ENCODE assay signal across 8 cellular contexts in genomic region chr6:117555882-117556498, GRCh38. TPM values are rescaled to one million over a fixed set of nuclear protein-coding genes. Genes with fewer than 3 reads are reported as not detected.
DNase-seq lines count a peak whose midpoint lies in the region; ATAC-seq and TF ChIP-seq lines count a peak whose summit lies in the region.

No MANE protein-coding gene starts in this region.

- H3K27ac ChIP-seq in KMS-11: no peak overlapping the region
- no peak overlapping the region for H3K27ac ChIP-seq in coronary artery
- H3K27ac ChIP-seq in suprapubic skin: no peak overlapping the region

- H3K4me1 ChIP-seq in KMS-11 (ENCODE audit: low read depth, poor library complexity, severe bottlenecking): peaks cover 15% of the 10 kb centered on the region
- no peaks in the 10 kb centered on the region for H3K4me1 ChIP-seq in mucosa of descending colon (ENCODE audit: low read depth)
- H3K4me1 ChIP-seq in suprapubic skin: peaks cover 3% of the 10 kb centered on the region

- H3K36me3 ChIP-seq in GM06990 (ENCODE audit: control insufficient read depth, insufficient read depth, low read length) (no peaks in the 10 kb centered on the region), KMS-11 (ENCODE audit: insufficient read depth) (no peaks in the 10 kb centered on the region), mucosa of descending colon (ENCODE audit: low read depth) (no peaks in the 10 kb centered on the region), suprapubic skin (peaks cover 5% of the 10 kb centered on the region)

- CTCF ChIA-PET in WTC11 (lab: Charles Lee): interaction anchor here (0.6 to 2.1 kb wide), 3 partner anchors 33 to 106 kb away, joined by 3 to 11 read pairs (median 6); no protein-coding TSS in a partner anchor

- 20% methylated on average over 5 of the region's 5 CpGs for WGBS in suprapubic skin

- H3K9ac ChIP-seq in KMS-11: no peak overlapping the region

- H3K79me2 ChIP-seq in KMS-11 (ENCODE audit: insufficient read depth, low read depth): no peaks in the 10 kb centered on the region

- H3K4me2 ChIP-seq in KMS-11: no peak overlapping the region

- H3K27me3 Mint-ChIP-seq in WTC11 (ENCODE audit: low read depth): no peaks in the 10 kb centered on the region

- H3K27ac Mint-ChIP-seq in WTC11: no peak overlapping the region

- H3K27me3 ChIP-seq in GM06990 (replicated peaks; ENCODE audit: control insufficient read depth, insufficient read depth, low read length) (no peaks in the 10 kb centered on the region), KMS-11 (ENCODE audit: insufficient read depth, low read depth) (no peaks in the 10 kb centered on the region), suprapubic skin (no peaks in the 10 kb centered on the region)

- H2AFZ ChIP-seq in KMS-11 (ENCODE audit: low read depth): no peak overlapping the region

- no peak for TF ChIP-seq EP300 in suprapubic skin (IDR thresholded peaks at IDR 0.05)

- H3K4me1 Mint-ChIP-seq in WTC11: no peaks in the 10 kb centered on the region

- intact Hi-C loops in mucosa of descending colon (cut with DNase I, micrococcal nuclease): loop anchor here (2.0 to 5.0 kb wide), 3 partner anchors 104 to 205 kb away; no protein-coding TSS in a partner anchor

- H3K4me3 ChIP-seq in GM06990 (replicated peaks; ENCODE audit: low read depth, low read length): no peak overlapping the region
- H3K4me3 ChIP-seq in KMS-11 (IDR thresholded peaks at IDR 0.05; ENCODE audit: insufficient read depth, low read depth, low read length): no peak overlapping the region
- H3K4me3 ChIP-seq in coronary artery: no peak overlapping the region
- H3K4me3 ChIP-seq in mucosa of descending colon: no peak overlapping the region
- no peak overlapping the region for H3K4me3 ChIP-seq in suprapubic skin

- TF ChIP-seq CTCF in GM06990 (IDR thresholded peaks at IDR 0.05; ENCODE audit: insufficient read depth, low read length, poor library complexity, severe bottlenecking) (peak; percentile 63), KMS-11 (conservative IDR thresholded peaks at IDR 0.05; ENCODE audit: low read depth, low read length) (peak; percentile 74), WTC11 (IDR thresholded peaks at IDR 0.05) (peak; percentile 86), coronary artery (IDR thresholded peaks at IDR 0.05) (peak; percentile 64), mucosa of descending colon (IDR thresholded peaks at IDR 0.05) (peak; percentile 70), suprapubic skin (IDR thresholded peaks at IDR 0.05) (peak; percentile 56 to 69)

- no peak for DNase-seq in GM06990 (ENCODE audit: extremely low read depth, insufficient read length)
- peak; percentile 38 for DNase-seq in WTC11 (ENCODE audit: low spot score)
- DNase-seq in coronary artery (ENCODE audit: low spot score): no peak
- peak in 1 of 3 donors; percentile 80 for DNase-seq in mucosa of descending colon
- DNase-seq in suprapubic skin (ENCODE audit: low spot score in 2 of 2): no peak
- no peak for DNase-seq in H4 (ENCODE audit: low spot score)
- no peak for DNase-seq in dedifferentiated amniotic fluid mesenchymal stem cell (ENCODE audit: extremely low spot score)

- H3K9me3 Mint-ChIP-seq in WTC11: no peaks in the 10 kb centered on the region

- TF ChIP-seq POLR2A in suprapubic skin (IDR thresholded peaks at IDR 0.05): no peak

- ATAC-seq in WTC11 (no peak), mucosa of descending colon (no peak)

- no peaks in the 10 kb centered on the region for H3K36me3 Mint-ChIP-seq in WTC11

- no peak overlapping the region for H3K4me3 Mint-ChIP-seq in WTC11

- POLR2A ChIA-PET in WTC11 (lab: Charles Lee): no interaction called here

- H4K20me1 ChIP-seq in KMS-11 (ENCODE audit: insufficient read depth): no peaks in the 10 kb centered on the region

- H3K9me3 ChIP-seq in mucosa of descending colon (no peaks in the 10 kb centered on the region), suprapubic skin (no peaks in the 10 kb centered on the region)

TF ChIP-seq in WTC11, 78 proteins besides CTCF, POLR2A, EP300 and RAD21:
- TF ChIP-seq ZNF532 (CRISPR knock-in tag; IDR thresholded peaks at IDR 0.05; ENCODE audit: borderline replicate concordance): no peak
- TF ChIP-seq ZNF423 (CRISPR knock-in tag; IDR thresholded peaks at IDR 0.05): no peak
- no peak for TF ChIP-seq ZSCAN18 (CRISPR knock-in tag; IDR thresholded peaks at IDR 0.05)
- no peak for TF ChIP-seq NR2C2 (CRISPR knock-in tag; IDR thresholded peaks at IDR 0.05)
- TF ChIP-seq NFYB (CRISPR knock-in tag; conservative IDR thresholded peaks at IDR 0.05; ENCODE audit: low read depth): no peak
- no peak for TF ChIP-seq ZBTB21 (CRISPR knock-in tag; IDR thresholded peaks at IDR 0.05; ENCODE audit: borderline replicate concordance)

RNA-seq across cellular contexts. Expression of gene GOPC, which starts 46.3 kb away (rescaled TPM):
- 18.6 to 19.4 TPM (median 18.7 TPM) in 3 replicates for total RNA-seq in WTC11 (2021)
- 10 to 100 TPM; 22.7 to 31.4 (median 26.3) TPM for total RNA-seq in mucosa of descending colon
- 10 to 100 TPM; 15.5 to 21.9 (median 20.0) TPM for total RNA-seq in suprapubic skin
- total RNA-seq in H4 (2014; rRNA removed; shearing (Covaris generic)): 16.0 and 22.1 TPM in 2 replicates
